Comparison of ENCODE assay signal across 8 cellular contexts in genomic region chr7:50679218-50680007, GRCh38.
A peak's percentile ranks its signal among the peaks of the same experiment; 100 is the strongest.
DNase-seq lines count a peak whose midpoint lies in the region; ATAC-seq and TF ChIP-seq lines count a peak whose summit lies in the region.

No MANE protein-coding gene starts in this region.

- H3K36me3 Mint-ChIP-seq in natural killer cell treated with Interleukin-12 subunit alpha and Interleukin-12 subunit beta and Interleukin-15 and Interleukin-18, amount 100 ng/mL, for 72 hours = no peaks in the 10 kb centered on the region

- H3K36me3 ChIP-seq in Karpas-422 (ENCODE audit: insufficient read depth, low read length) (no peaks in the 10 kb centered on the region), brain microvascular endothelial cell (replicated peaks) (peaks cover 2% of the 10 kb centered on the region)

- H3K9me3 Mint-ChIP-seq in natural killer cell treated with Interleukin-12 subunit alpha and Interleukin-12 subunit beta and Interleukin-15 and Interleukin-18, amount 100 ng/mL, for 72 hours = no peaks in the 10 kb centered on the region

- H2AFZ ChIP-seq in Karpas-422 (ENCODE audit: low read length) = no peak overlapping the region

- no peaks in the 10 kb centered on the region for H3K27me3 ChIP-seq in Karpas-422 (ENCODE audit: low read length)
- no peaks in the 10 kb centered on the region for H3K27me3 ChIP-seq in brain microvascular endothelial cell (replicated peaks)

- H3K4me1 ChIP-seq in Karpas-422 (ENCODE audit: low read length) = no peaks in the 10 kb centered on the region; the same call in 1 of the 2 replicates

- no peaks in the 10 kb centered on the region for H3K79me2 ChIP-seq in Karpas-422 (ENCODE audit: low read length)

- in situ Hi-C loops in brain microvascular endothelial cell (cut with HindIII; ENCODE audit: low pct_ligation_motif_present, low sequenced_read_pairs) = no loop called here

- DNase-seq in D341Med (ENCODE audit: low spot score) = peak; percentile 57
- peak; percentile 84 for DNase-seq in Karpas-422
- peak; percentile 31 for DNase-seq in OCI-M1 (lab: John Stamatoyannopoulos, UW)
- DNase-seq in epidermal melanocyte (ENCODE audit: insufficient read length, low spot score) = peak; percentile 56
- peak; percentile 28 for DNase-seq in natural killer cell treated with Interleukin-12 subunit alpha and Interleukin-12 subunit beta and Interleukin-15 and Interleukin-18, amount 100 ng/mL, for 72 hours (ENCODE audit: low spot score)
- DNase-seq in brain microvascular endothelial cell = no peak

- no peak for TF ChIP-seq CTCF in brain microvascular endothelial cell (IDR thresholded peaks at IDR 0.05; ENCODE audit: low read depth, low read length, missing control alignments)

- peak; percentile 81 for ATAC-seq in GM21390 (IDR thresholded peaks at IDR 0.05; ENCODE audit: unreplicated experiment)
- no peak for ATAC-seq in natural killer cell treated with Interleukin-12 subunit alpha and Interleukin-12 subunit beta and Interleukin-15 and Interleukin-18, amount 100 ng/mL, for 72 hours
- ATAC-seq in HG02970 (IDR thresholded peaks at IDR 0.05; ENCODE audit: low FRiP score, unreplicated experiment) = no peak

- H3K4me2 ChIP-seq in Karpas-422 (ENCODE audit: low read depth, low read length, poor library complexity, severe bottlenecking) = no peak overlapping the region

- H3K9ac ChIP-seq in Karpas-422 (ENCODE audit: low read length) = no peak overlapping the region

- H3K4me3 Mint-ChIP-seq in natural killer cell treated with Interleukin-12 subunit alpha and Interleukin-12 subunit beta and Interleukin-15 and Interleukin-18, amount 100 ng/mL, for 72 hours = no peak overlapping the region

- H3K4me1 Mint-ChIP-seq in natural killer cell treated with Interleukin-12 subunit alpha and Interleukin-12 subunit beta and Interleukin-15 and Interleukin-18, amount 100 ng/mL, for 72 hours (ENCODE audit: low read depth in 2 of 2) = no peaks in the 10 kb centered on the region

- H3K27ac ChIP-seq in Karpas-422 (ENCODE audit: low read length) (no peak overlapping the region), brain microvascular endothelial cell (no peak overlapping the region)

- H3K9me3 ChIP-seq in Karpas-422 (ENCODE audit: low read length) = no peaks in the 10 kb centered on the region

- H3K9me2 ChIP-seq in Karpas-422 (replicated peaks; ENCODE audit: insufficient read depth, low read length) = no peaks in the 10 kb centered on the region

- H3K27me3 Mint-ChIP-seq in natural killer cell treated with Interleukin-12 subunit alpha and Interleukin-12 subunit beta and Interleukin-15 and Interleukin-18, amount 100 ng/mL, for 72 hours = peaks cover 13 to 14% of the 10 kb centered on the region in 2 donors

- H3K27ac Mint-ChIP-seq in natural killer cell treated with Interleukin-12 subunit alpha and Interleukin-12 subunit beta and Interleukin-15 and Interleukin-18, amount 100 ng/mL, for 72 hours = no peak overlapping the region

- no peaks in the 10 kb centered on the region for H4K20me1 ChIP-seq in Karpas-422 (ENCODE audit: insufficient read depth, low read depth, low read length)

- H3K4me3 ChIP-seq in Karpas-422 (ENCODE audit: low read length) (no peak overlapping the region), brain microvascular endothelial cell (ENCODE audit: low read depth, low read length) (no peak overlapping the region)
